7 cellular contexts compared by ENCODE assay signal in the genomic region with DNA sequence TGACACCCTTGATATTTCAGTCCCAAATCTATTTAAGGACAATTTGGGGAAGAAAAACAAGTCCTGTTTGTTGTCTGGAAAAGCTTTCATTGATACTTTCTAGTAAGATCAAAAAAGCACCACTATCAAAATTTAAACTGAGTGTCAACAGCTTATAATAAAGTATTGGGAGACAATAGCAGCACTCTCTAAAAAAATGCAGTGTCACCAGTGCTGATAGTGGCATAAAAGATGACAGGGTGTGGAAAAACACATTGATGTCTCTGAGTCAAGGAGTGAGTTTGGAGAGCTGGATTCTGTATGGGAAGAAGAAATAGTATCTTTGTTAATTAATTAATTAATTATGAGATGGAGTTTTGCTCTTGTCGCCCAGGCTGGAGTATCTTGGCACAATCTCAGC. TPM values are rescaled to one million over a fixed set of nuclear protein-coding genes. Genes with fewer than 3 reads are reported as not detected.
"Had no signal": no experiment of that assay in that cellular context is flagged by ENCODE, and none has a peak within 500 bp of the region (broad histone marks: within the 10 kb centered on the region; RNA-seq: fewer than 3 reads in every experiment).

No MANE protein-coding gene starts in this region.

- H3K9ac ChIP-seq: KMS-11 had no signal

- FAIRE-seq: HepG2 had no signal

- H3K4me2 ChIP-seq: KMS-11 had no signal

- ATAC-seq: HepG2 had no signal

- DNase-seq: IMR-90, KBM-7, KG1 had no signal

- H3K27ac ChIP-seq: HL-60, KMS-11 had no signal

RNA-seq across cellular contexts. Expression of gene TOM1L1, which starts 8.3 kb away (rescaled TPM):
- polyA plus RNA-seq: IgD-negative memory B cell had no signal
